ENCODE assay signal across 19 cellular contexts in the genomic region with DNA sequence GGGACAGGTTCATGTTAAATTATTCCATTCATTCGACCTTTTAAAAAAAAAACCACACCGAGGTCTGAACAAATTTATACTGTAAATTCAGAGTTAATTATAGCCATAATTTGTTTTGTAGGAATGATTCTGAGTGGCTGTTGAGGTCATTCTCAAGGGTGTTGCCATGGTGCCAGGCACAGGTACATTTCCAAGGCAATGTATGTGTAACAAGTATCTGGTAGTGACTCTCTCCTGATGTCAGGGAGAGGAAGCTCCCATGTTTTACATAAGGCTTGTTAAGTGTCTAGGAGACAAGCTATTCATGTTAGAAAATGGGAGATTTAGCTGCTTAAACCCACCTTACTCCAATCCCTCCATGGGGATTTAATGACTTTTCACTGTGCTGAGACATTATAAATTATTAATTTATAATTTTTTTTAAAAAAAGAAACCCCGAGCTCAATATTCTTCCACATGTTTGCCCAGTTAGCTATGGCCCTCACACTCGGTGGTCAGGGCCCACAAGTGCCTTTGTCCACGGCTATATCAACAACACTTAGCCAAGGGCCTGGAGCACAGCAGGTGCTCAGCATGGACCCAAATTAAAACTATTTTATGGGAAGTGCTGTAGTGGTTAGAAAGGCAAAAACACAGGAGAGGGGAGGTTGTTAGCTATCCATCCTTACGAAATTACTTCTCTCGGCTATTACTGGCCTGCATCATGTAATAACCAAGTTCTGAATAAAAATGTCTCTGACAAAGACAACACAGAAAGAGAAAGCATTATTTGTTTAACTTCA.
A peak's percentile ranks its signal among the peaks of the same experiment; 100 is the strongest.
DNase-seq lines count a peak whose midpoint lies in the region; ATAC-seq and TF ChIP-seq lines count a peak whose summit lies in the region.
"Had no signal": no experiment of that assay in that cellular context is flagged by ENCODE, and none has a peak within 500 bp of the region (broad histone marks: within the 10 kb centered on the region; RNA-seq: fewer than 3 reads in every experiment).

No MANE protein-coding gene starts in this region.

- peaks cover 4% of the 10 kb centered on the region for H3K36me3 Mint-ChIP-seq in progenitor cell of endocrine pancreas (ENCODE audit: insufficient read depth)

- no peak overlapping the region for H3K27ac Mint-ChIP-seq in progenitor cell of endocrine pancreas
- H3K27ac Mint-ChIP-seq: activated naive CD8-positive, alpha-beta T cell treated with anti-CD3 and anti-CD28 coated beads, Interleukin-2, amount 50 U/mL, for 24 hours; activated T-helper 17 cell treated with anti-CD3 and anti-CD28 coated beads, Interleukin-2, amount 50 U/mL, for 72 hours; natural killer cell; T-helper 2 cell treated with Interferon-gamma antibody and Interleukin-4, amounts not matched to agents 5 μg/mL and 100 μg/mL, for 36 hours had no signal

- H3K27ac ChIP-seq in lower lobe of right lung (peak overlapping the region; percentile 44), transverse colon (no peak overlapping the region)
- H3K27ac ChIP-seq: C4-2B, spleen, tibial nerve had no signal

- in situ Hi-C loops in transverse colon (cut with MboI; ENCODE audit: low pct_ligation_motif_present in 1 of 4, low pct_unique_long_range_greater_than_20kb in 1 of 4, low sequenced_read_pairs in 3 of 4), result no loop called here

- H3K4me3 Mint-ChIP-seq in progenitor cell of endocrine pancreas (ENCODE audit: low read depth), result no peak overlapping the region
- H3K4me3 Mint-ChIP-seq: activated naive CD8-positive, alpha-beta T cell treated with anti-CD3 and anti-CD28 coated beads, Interleukin-2, amount 50 U/mL, for 24 hours; activated T-helper 17 cell treated with anti-CD3 and anti-CD28 coated beads, Interleukin-2, amount 50 U/mL, for 72 hours; natural killer cell; T-helper 2 cell treated with Interferon-gamma antibody and Interleukin-4, amounts not matched to agents 5 μg/mL and 100 μg/mL, for 36 hours had no signal

- H3K9me3 ChIP-seq in lower lobe of right lung, result no peaks in the 10 kb centered on the region
- no peaks in the 10 kb centered on the region for H3K9me3 ChIP-seq in transverse colon
- H3K9me3 ChIP-seq: breast epithelium, spleen, tibial nerve had no signal

- no peak for TF ChIP-seq POLR2A in transverse colon (IDR thresholded peaks at IDR 0.05)

- H3K4me3 ChIP-seq in lower lobe of right lung (no peak overlapping the region), transverse colon (no peak overlapping the region)
- H3K4me3 ChIP-seq: breast epithelium, lung, spleen, tibial nerve had no signal

- no peak for TF ChIP-seq EP300 in transverse colon (IDR thresholded peaks at IDR 0.05; ENCODE audit: low read depth)

- H3K27me3 ChIP-seq in lower lobe of right lung (ENCODE audit: low read depth), result no peaks in the 10 kb centered on the region
- no peaks in the 10 kb centered on the region for H3K27me3 ChIP-seq in transverse colon
- H3K27me3 ChIP-seq: breast epithelium, spleen, tibial nerve had no signal

- H3K9me3 Mint-ChIP-seq in progenitor cell of endocrine pancreas (ENCODE audit: low read depth), result no peaks in the 10 kb centered on the region
- H3K9me3 Mint-ChIP-seq: activated naive CD8-positive, alpha-beta T cell treated with anti-CD3 and anti-CD28 coated beads, Interleukin-2, amount 50 U/mL, for 24 hours; activated T-helper 17 cell treated with anti-CD3 and anti-CD28 coated beads, Interleukin-2, amount 50 U/mL, for 72 hours; natural killer cell; T-helper 2 cell treated with Interferon-gamma antibody and Interleukin-4, amounts not matched to agents 5 μg/mL and 100 μg/mL, for 36 hours had no signal

- intact Hi-C loops in lower lobe of right lung (cut with DNase I) (no loop called here), transverse colon (cut with DNase I; ENCODE audit: low total_unique reads) (no loop called here)

- H3K36me3 ChIP-seq in lower lobe of right lung, result no peaks in the 10 kb centered on the region
- no peaks in the 10 kb centered on the region for H3K36me3 ChIP-seq in transverse colon
- H3K36me3 ChIP-seq: breast epithelium, spleen had no signal

- peak; percentile 80 for DNase-seq in COLO668 (lab: John Stamatoyannopoulos, UW; ENCODE audit: unreplicated experiment)
- DNase-seq in NCI-H1105 (lab: John Stamatoyannopoulos, UW), result peak; percentile 63
- peak; percentile 94 for DNase-seq in NCI-H69 (lab: John Stamatoyannopoulos, UW)
- DNase-seq in lower lobe of right lung, result no peak
- DNase-seq in SW 1271 (lab: John Stamatoyannopoulos, UW), result no peak
- DNase-seq in transverse colon, result no peak
- no peak for DNase-seq in progenitor cell of endocrine pancreas (ENCODE audit: low spot score, unreplicated experiment)
- DNase-seq: activated naive CD8-positive, alpha-beta T cell treated with anti-CD3 and anti-CD28 coated beads, Interleukin-2, amount 50 U/mL, for 24 hours; natural killer cell; NCI-H446; spleen had no signal

- ATAC-seq in lower lobe of right lung, result peak; percentile 68 to 70
- ATAC-seq in GM19351 (IDR thresholded peaks at IDR 0.05; ENCODE audit: unreplicated experiment), result no peak
- ATAC-seq: activated naive CD8-positive, alpha-beta T cell treated with anti-CD3 and anti-CD28 coated beads, Interleukin-2, amount 50 U/mL, for 24 hours; activated T-helper 17 cell treated with anti-CD3 and anti-CD28 coated beads, Interleukin-2, amount 50 U/mL, for 72 hours; HCT116; natural killer cell had no signal

- WGBS in transverse colon (ENCODE audit: low coverage in 1 of 2), 2 donors, result 76 to 81% methylated on average over 4 to 7 of the region's 7 CpGs

- TF ChIP-seq CTCF in lower lobe of right lung (IDR thresholded peaks at IDR 0.05) (no peak), transverse colon (IDR thresholded peaks at IDR 0.05) (no peak), progenitor cell of endocrine pancreas (IDR thresholded peaks at IDR 0.05; ENCODE audit: unreplicated experiment) (no peak)

- H3K4me1 Mint-ChIP-seq in progenitor cell of endocrine pancreas (ENCODE audit: low read depth), result peaks cover 12% of the 10 kb centered on the region

- H3K27me3 Mint-ChIP-seq in progenitor cell of endocrine pancreas, result no peaks in the 10 kb centered on the region
- H3K27me3 Mint-ChIP-seq: activated naive CD8-positive, alpha-beta T cell treated with anti-CD3 and anti-CD28 coated beads, Interleukin-2, amount 50 U/mL, for 24 hours; activated T-helper 17 cell treated with anti-CD3 and anti-CD28 coated beads, Interleukin-2, amount 50 U/mL, for 72 hours had no signal

- peaks cover 41% of the 10 kb centered on the region for H3K4me1 ChIP-seq in lower lobe of right lung
- H3K4me1 ChIP-seq in transverse colon, result peaks cover 11 to 41% (median 24%) of the 10 kb centered on the region in 4 donors

Comparison
In these comparisons a context has a peak if more than half of its experiments do, and no peak if none do; other contexts are left out.
1. DNase-seq: peak in COLO668 (single experiment), NCI-H1105 (single experiment) and NCI-H69 (single experiment); none in lower lobe of right lung (single experiment), SW 1271 (0 of 2), transverse colon (single experiment) and progenitor cell of endocrine pancreas (single experiment).